Comparison of ENCODE assay signal across 8 cellular contexts in the genomic region with DNA sequence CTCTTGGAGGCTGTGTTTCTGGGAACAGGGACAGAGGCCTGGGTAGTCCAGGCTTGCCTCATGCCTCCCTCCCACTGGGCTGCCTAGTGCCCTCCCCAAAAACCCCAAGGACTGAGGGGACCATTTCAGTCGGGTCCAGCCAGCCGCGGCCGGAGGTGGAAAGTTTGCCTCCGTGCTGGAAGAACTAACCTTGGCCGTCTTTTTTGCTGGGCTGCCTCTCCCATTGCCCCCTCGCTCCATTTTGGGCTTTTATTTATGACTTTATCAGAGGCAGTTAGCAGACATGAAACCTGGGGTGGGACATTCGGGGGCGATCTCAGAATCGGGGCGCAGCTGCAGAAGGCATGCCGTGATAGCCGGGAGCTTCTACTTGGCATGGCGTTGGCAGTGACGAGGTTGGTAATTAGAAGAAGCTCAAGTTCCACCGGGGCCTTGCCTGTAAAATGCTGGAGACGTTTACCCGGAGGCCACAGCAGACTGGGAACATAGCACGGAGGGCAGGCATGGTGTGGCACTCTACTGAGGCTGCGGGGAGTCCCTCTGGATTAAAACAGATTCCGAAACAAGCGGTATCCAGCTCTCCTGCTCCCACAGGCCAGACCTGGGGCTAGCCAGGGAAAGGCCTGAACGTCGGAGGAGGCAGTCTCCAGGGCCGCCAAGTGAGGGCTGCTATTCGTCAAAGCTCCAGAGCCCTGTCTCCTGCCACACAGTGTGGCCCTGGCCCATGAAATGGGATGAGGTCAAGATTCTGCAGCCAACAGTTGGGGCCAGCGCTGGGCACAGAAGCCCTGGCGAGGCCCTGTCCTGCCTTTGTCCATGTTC.
DNase-seq lines count a peak whose midpoint lies in the region; ATAC-seq and TF ChIP-seq lines count a peak whose summit lies in the region.

No MANE protein-coding gene starts in this region.

- peaks cover 52 to 89% (median 70%) of the 10 kb centered on the region in 11 experiments; a peak in 20 of 22 replicates for H4K20me1 ChIP-seq in BLaER1 treated with 17β-estradiol and CSF1 and Interleukin-3, amounts not matched to agents 10 nM and 100 nM
- H4K20me1 ChIP-seq in Loucy (ENCODE audit: insufficient read depth, low read length, poor library complexity, severe bottlenecking) (peaks cover 53% of the 10 kb centered on the region), MM.1S (ENCODE audit: insufficient read depth, low read length) (no peaks in the 10 kb centered on the region)

- peak overlapping the region; percentile 64 to 84 (median 76) for H3K4me3 ChIP-seq in BLaER1 treated with 17β-estradiol and CSF1 and Interleukin-3, amounts not matched to agents 10 nM and 100 nM
- H3K4me3 ChIP-seq in Loucy (ENCODE audit: low read length, poor library complexity, severe bottlenecking) (peak overlapping the region; percentile 88), dorsolateral prefrontal cortex (peak overlapping the region; percentile 70 to 98 (median 93)), MM.1S (ENCODE audit: low read length) (no peak overlapping the region)

- no peaks in the 10 kb centered on the region for H3K9me3 ChIP-seq in BLaER1 treated with 17β-estradiol and CSF1 and Interleukin-3, amounts not matched to agents 10 nM and 100 nM (replicated peaks in 1 of 11)
- H3K9me3 ChIP-seq in Loucy (ENCODE audit: insufficient read depth, low read depth, low read length), result no peaks in the 10 kb centered on the region
- no peaks in the 10 kb centered on the region for H3K9me3 ChIP-seq in MM.1S (replicated peaks; ENCODE audit: insufficient read depth, low read length)

- peaks cover 5% of the 10 kb centered on the region; the same call in 1 of the 2 replicates for H3F3A ChIP-seq in Loucy (ENCODE audit: low read depth)
- no peaks in the 10 kb centered on the region for H3F3A ChIP-seq in MM.1S (ENCODE audit: insufficient read depth, low read length)

- H3K9ac ChIP-seq in BLaER1 treated with 17β-estradiol and CSF1 and Interleukin-3, amounts not matched to agents 10 nM and 100 nM, result peak overlapping the region; percentile 82 to 94 (median 87)
- peak overlapping the region; percentile 100 for H3K9ac ChIP-seq in Loucy (ENCODE audit: low read depth, low read length, poor library complexity, severe bottlenecking)
- H3K9ac ChIP-seq in MM.1S (ENCODE audit: low read length), result no peak overlapping the region

- peak overlapping the region; percentile 80 to 94 (median 92) for H3K4me2 ChIP-seq in BLaER1 treated with 17β-estradiol and CSF1 and Interleukin-3, amounts not matched to agents 10 nM and 100 nM
- H3K4me2 ChIP-seq in Loucy (ENCODE audit: low read depth, low read length, poor library complexity, severe bottlenecking), result peak overlapping the region; percentile 98
- no peak overlapping the region for H3K4me2 ChIP-seq in MM.1S (ENCODE audit: low read depth, low read length)

- H3K79me2 ChIP-seq in Loucy (ENCODE audit: insufficient read depth, low read length) (peaks cover 95% of the 10 kb centered on the region), MM.1S (ENCODE audit: low read length) (peaks cover 60% of the 10 kb centered on the region)

- TF ChIP-seq CTCF in Loucy (conservative IDR thresholded peaks at IDR 0.05; ENCODE audit: low read length), result no peak
- no peak for TF ChIP-seq CTCF in dorsolateral prefrontal cortex (IDR thresholded peaks at IDR 0.05 in 54 of 56, conservative IDR thresholded peaks at IDR 0.05 in 2 of 56; ENCODE audit: low read depth in 1 of 56, partially characterized antibody in 56 of 56)
- TF ChIP-seq CTCF in MM.1S (IDR thresholded peaks at IDR 0.05; ENCODE audit: low read length), result no peak

- peaks cover 77 to 98% (median 88%) of the 10 kb centered on the region in 11 experiments for H3K27me3 ChIP-seq in BLaER1 treated with 17β-estradiol and CSF1 and Interleukin-3, amounts not matched to agents 10 nM and 100 nM
- H3K27me3 ChIP-seq in Loucy (ENCODE audit: insufficient read depth, low read length, poor library complexity, severe bottlenecking), result peaks cover 48% of the 10 kb centered on the region
- H3K27me3 ChIP-seq in dorsolateral prefrontal cortex, result no peaks in the 10 kb centered on the region
- H3K27me3 ChIP-seq in MM.1S (replicated peaks; ENCODE audit: insufficient read depth, low read length), result no peaks in the 10 kb centered on the region

- no peak overlapping the region for H2AFZ ChIP-seq in Loucy (ENCODE audit: low read length)
- H2AFZ ChIP-seq in MM.1S (ENCODE audit: low read length), result no peak overlapping the region

- H3K4me1 ChIP-seq in BLaER1 treated with 17β-estradiol and CSF1 and Interleukin-3, amounts not matched to agents 10 nM and 100 nM, result peaks cover 24 to 57% (median 35%) of the 10 kb centered on the region in 10 experiments
- H3K4me1 ChIP-seq in Loucy (ENCODE audit: insufficient read depth, low read length, poor library complexity, severe bottlenecking) (peaks cover 12% of the 10 kb centered on the region), MM.1S (ENCODE audit: low read length) (no peaks in the 10 kb centered on the region)

- H3K9me2 ChIP-seq in Loucy (replicated peaks; ENCODE audit: low read depth, low read length), result no peaks in the 10 kb centered on the region
- no peaks in the 10 kb centered on the region for H3K9me2 ChIP-seq in MM.1S (replicated peaks; ENCODE audit: insufficient read depth, low read length)

- peak in 8 of 10 donors; percentile 25 to 71 (median 53) for DNase-seq in dorsolateral prefrontal cortex
- DNase-seq in myocyte (ENCODE audit: low read depth), result peak; percentile 72
- DNase-seq in MM.1S, result no peak
- DNase-seq in germinal center (ENCODE audit: low spot score), result no peak

- no peak for ATAC-seq in GM21423 (IDR thresholded peaks at IDR 0.05; ENCODE audit: unreplicated experiment)
- ATAC-seq in HG03280 (IDR thresholded peaks at IDR 0.05; ENCODE audit: unreplicated experiment), result no peak

- intact Hi-C loops in dorsolateral prefrontal cortex (cut with DNase I), result loop anchor here (5.0 to 10.0 kb wide), 2 partner anchors 33 to 59 kb away; no protein-coding TSS in a partner anchor

- H3K36me3 ChIP-seq in BLaER1 treated with 17β-estradiol and CSF1 and Interleukin-3, amounts not matched to agents 10 nM and 100 nM, result peaks cover 0 to 20% (median 6%) of the 10 kb centered on the region in 11 experiments; a peak in 7 of 22 replicates
- H3K36me3 ChIP-seq in Loucy (ENCODE audit: insufficient read depth, low read length), result peaks cover 57% of the 10 kb centered on the region
- no peaks in the 10 kb centered on the region for H3K36me3 ChIP-seq in MM.1S (replicated peaks; ENCODE audit: insufficient read depth, low read length)

- H3K27ac ChIP-seq in BLaER1 treated with 17β-estradiol and CSF1 and Interleukin-3, amounts not matched to agents 10 nM and 100 nM, result peak overlapping the region in 9 of 11 experiments; percentile 87 to 96 (median 93); a peak in 16 of 22 replicates
- peak overlapping the region; percentile 92 to 100 (median 99) for H3K27ac ChIP-seq in dorsolateral prefrontal cortex
- H3K27ac ChIP-seq in MM.1S (ENCODE audit: low read length), result no peak overlapping the region

Comparison
In these comparisons a context has a peak if more than half of its experiments do, and no peak if none do; other contexts are left out.
1. DNase-seq: peak in dorsolateral prefrontal cortex (8 of 10) and myocyte (single experiment); none in MM.1S (single experiment) and germinal center (single experiment).